In genomic region chr5:65570598-65571226, GRCh38 we compare ENCODE assay signal across 16 cellular contexts. TPM values are rescaled to one million over a fixed set of nuclear protein-coding genes. Genes with fewer than 3 reads are reported as not detected.
DNase-seq lines count a peak whose midpoint lies in the region; ATAC-seq, FAIRE-seq and TF ChIP-seq lines count a peak whose summit lies in the region.
"Had no signal": no experiment of that assay in that cellular context is flagged by ENCODE, and none has a peak within 500 bp of the region (broad histone marks: within the 10 kb centered on the region; RNA-seq: fewer than 3 reads in every experiment).

No MANE protein-coding gene starts in this region.

- 97 to 99% (median 98%) methylated on average over 2 of the region's 2 CpGs for WGBS in small intestine, 3 donors

- H3K27ac ChIP-seq in endothelial cell of umbilical vein (ENCODE audit: insufficient read depth, low read depth, low read length) (no peak overlapping the region), small intestine (ENCODE audit: low read depth in 1 of 2, low read length in 1 of 2) (no peak overlapping the region)

- dilution Hi-C loops in endothelial cell of umbilical vein (cut with MboI; ENCODE audit: extremely low pct_ligation_motif_present, low sequenced_read_pairs) = no loop called here

- H3K4me1 Mint-ChIP-seq in stimulated activated naive CD8-positive, alpha-beta T cell treated with anti-CD3 and anti-CD28 coated beads, Interleukin-15, Interleukin-2, amounts not matched to agents 100 ng/mL and 50 ng/mL, for 24 hours (ENCODE audit: low read depth) = peaks cover 29% of the 10 kb centered on the region

- CTCF ChIA-PET in endothelial cell of umbilical vein (lab: Charles Lee) = no interaction called here

- no peak for TF ChIP-seq CTCF in endothelial cell of umbilical vein (IDR thresholded peaks at IDR 0.05; ENCODE audit: extremely low read depth in 1 of 2, insufficient read depth in 1 of 2, low read depth in 1 of 2, low read length in 2 of 2)

- H3K4me1 ChIP-seq in endothelial cell of umbilical vein (ENCODE audit: control insufficient read depth, extremely low read depth, insufficient read depth, low read length) (no peaks in the 10 kb centered on the region), small intestine (ENCODE audit: control insufficient read depth in 2 of 2, insufficient read depth in 1 of 2, low read depth in 1 of 2, low read length in 1 of 2) (no peaks in the 10 kb centered on the region)
- H3K4me1 ChIP-seq: Caco-2, HAP-1 had no signal

- H3K27ac Mint-ChIP-seq in stimulated activated naive CD8-positive, alpha-beta T cell treated with anti-CD3 and anti-CD28 coated beads, Interleukin-15, Interleukin-2, amounts not matched to agents 100 ng/mL and 50 ng/mL, for 24 hours = peak overlapping the region; percentile 24
- H3K27ac Mint-ChIP-seq: CD4-positive, alpha-beta memory T cell; HFFc6 had no signal

- no peaks in the 10 kb centered on the region for H3K27me3 Mint-ChIP-seq in stimulated activated naive CD8-positive, alpha-beta T cell treated with anti-CD3 and anti-CD28 coated beads, Interleukin-15, Interleukin-2, amounts not matched to agents 100 ng/mL and 50 ng/mL, for 24 hours
- H3K27me3 Mint-ChIP-seq: CD4-positive, alpha-beta memory T cell had no signal

- TF ChIP-seq POLR2A in endothelial cell of umbilical vein (IDR thresholded peaks at IDR 0.05; ENCODE audit: low read depth, low read length) = no peak

- FAIRE-seq in endothelial cell of umbilical vein (lab: Jason Lieb, UNC) = peak; percentile 40
- FAIRE-seq in small intestine (lab: Jason Lieb, UNC) = no peak
- FAIRE-seq: GM12892, H54 had no signal

- H3K9me3 Mint-ChIP-seq in stimulated activated naive CD8-positive, alpha-beta T cell treated with anti-CD3 and anti-CD28 coated beads, Interleukin-15, Interleukin-2, amounts not matched to agents 100 ng/mL and 50 ng/mL, for 24 hours = no peaks in the 10 kb centered on the region
- H3K9me3 Mint-ChIP-seq: CD4-positive, alpha-beta memory T cell; HFFc6 had no signal

- no peaks in the 10 kb centered on the region for H3K27me3 ChIP-seq in endothelial cell of umbilical vein (ENCODE audit: control insufficient read depth in 2 of 2, insufficient read depth in 2 of 2, low read length in 2 of 2)
- H3K27me3 ChIP-seq in small intestine (ENCODE audit: control insufficient read depth in 2 of 2, insufficient read depth in 2 of 2, low read length in 2 of 2) = no peaks in the 10 kb centered on the region

- H3K4me3 ChIP-seq in endothelial cell of umbilical vein (replicated peaks in 1 of 3; ENCODE audit: insufficient read depth in 1 of 3, low read depth in 1 of 3, low read length in 3 of 3) = no peak overlapping the region
- no peak overlapping the region for H3K4me3 ChIP-seq in small intestine (ENCODE audit: low read depth in 1 of 2, low read length in 2 of 2)
- H3K4me3 ChIP-seq: HAP-1 had no signal

- H3K36me3 Mint-ChIP-seq in stimulated activated naive CD8-positive, alpha-beta T cell treated with anti-CD3 and anti-CD28 coated beads, Interleukin-15, Interleukin-2, amounts not matched to agents 100 ng/mL and 50 ng/mL, for 24 hours (ENCODE audit: low read depth) = peaks cover 44% of the 10 kb centered on the region

- H3K79me2 ChIP-seq in endothelial cell of umbilical vein (ENCODE audit: control insufficient read depth, insufficient read depth, low read length) = peaks cover 18% of the 10 kb centered on the region

- no TSS peak for BruUV-seq in endothelial cell of umbilical vein (replicated peaks; lab: Mats Ljungman, UMichigan)

- no peak overlapping the region for H3K9ac ChIP-seq in endothelial cell of umbilical vein (replicated peaks; ENCODE audit: extremely low read depth, insufficient read depth, low read length)

- H2AFZ ChIP-seq in endothelial cell of umbilical vein (ENCODE audit: low read depth, low read length) = no peak overlapping the region

- no peaks in the 10 kb centered on the region for H4K20me1 ChIP-seq in endothelial cell of umbilical vein (replicated peaks; ENCODE audit: control insufficient read depth, extremely low read depth, insufficient read depth, low read length)

- intact Hi-C loops in endothelial cell of umbilical vein (cut with micrococcal nuclease) = no loop called here

- H3K9me3 ChIP-seq in endothelial cell of umbilical vein (replicated peaks; ENCODE audit: control insufficient read depth, insufficient read depth, low read length) = no peaks in the 10 kb centered on the region
- no peaks in the 10 kb centered on the region for H3K9me3 ChIP-seq in small intestine (ENCODE audit: control insufficient read depth, low read depth)
- H3K9me3 ChIP-seq: Caco-2, HAP-1 had no signal

- H3K9me1 ChIP-seq in endothelial cell of umbilical vein (replicated peaks; ENCODE audit: control insufficient read depth, extremely low read depth, insufficient read depth, low read length) = no peaks in the 10 kb centered on the region

- POLR2A ChIA-PET in endothelial cell of umbilical vein (lab: Charles Lee) = no interaction called here

- DNase-seq in stimulated activated naive CD8-positive, alpha-beta T cell treated with anti-CD3 and anti-CD28 coated beads, Interleukin-15, Interleukin-2, amounts not matched to agents 100 U/mL and 50 U/mL, for 24 hours = no peak
- DNase-seq in endothelial cell of umbilical vein (ENCODE audit: low read depth, low spot score) (no peak), small intestine (peak; percentile 5)
- DNase-seq in activated effector memory CD4-positive, alpha-beta T cell treated with Interleukin-2 at 50 U/mL for 16 hours = no peak
- DNase-seq: C1 segment of cervical spinal cord; Caco-2; CD4-positive, alpha-beta memory T cell; DMS153; DND-41; GOT3; HFFc6 had no signal

- ATAC-seq in stimulated activated naive CD8-positive, alpha-beta T cell treated with anti-CD3 and anti-CD28 coated beads, Interleukin-15, Interleukin-2, amounts not matched to agents 100 U/mL and 50 U/mL, for 24 hours = no peak
- ATAC-seq in HG03565 (IDR thresholded peaks at IDR 0.05; ENCODE audit: unreplicated experiment) = no peak

- no peak overlapping the region for H3K4me3 Mint-ChIP-seq in stimulated activated naive CD8-positive, alpha-beta T cell treated with anti-CD3 and anti-CD28 coated beads, Interleukin-15, Interleukin-2, amounts not matched to agents 100 ng/mL and 50 ng/mL, for 24 hours
- H3K4me3 Mint-ChIP-seq: CD4-positive, alpha-beta memory T cell; HFFc6 had no signal

- peaks cover 2 to 6% of the 10 kb centered on the region in 2 experiments for H3K36me3 ChIP-seq in endothelial cell of umbilical vein (ENCODE audit: control insufficient read depth in 2 of 2, extremely low read depth in 1 of 2, insufficient read depth in 2 of 2, low read length in 2 of 2)
- H3K36me3 ChIP-seq in small intestine (ENCODE audit: control insufficient read depth in 2 of 2, insufficient read depth in 2 of 2, low read length in 2 of 2) = peaks cover 3 to 12% of the 10 kb centered on the region in 2 donors

- no peak overlapping the region for H3K4me2 ChIP-seq in endothelial cell of umbilical vein (ENCODE audit: insufficient read depth, low read length)

RNA-seq across cellular contexts. Expression of gene PPWD1, which starts 7.6 kb away (rescaled TPM):
- total RNA-seq in endothelial cell of umbilical vein = 40.9 and 41.9 TPM in 2 replicates
- 3.3 and 4.9 TPM in 2 replicates for polyA plus RNA-seq in endothelial cell of umbilical vein
- polyA plus RNA-seq in endothelial cell of umbilical vein (2011; cell fraction: cytosol; rRNA removed) = 6.5 and 6.8 TPM in 2 replicates
- polyA plus RNA-seq in endothelial cell of umbilical vein (2011; cell fraction: nucleus; rRNA removed) = 49.9 and 67.6 TPM in 2 replicates
- polyA plus RNA-seq in endothelial cell of umbilical vein (2012) = 29.2 and 39.2 TPM in 2 replicates
- polyA minus RNA-seq in endothelial cell of umbilical vein = 13.6 and 13.9 TPM in 2 replicates
- polyA minus RNA-seq in endothelial cell of umbilical vein (2011; cell fraction: cytosol; rRNA and poly(A)+ RNA removed) = 11.5 TPM
- 47.8 and 82.3 TPM in 2 replicates for polyA minus RNA-seq in endothelial cell of umbilical vein (2011; cell fraction: nucleus; rRNA and poly(A)+ RNA removed)
- 10 to 100 TPM; 16.2 to 20.4 (median 16.3) TPM for polyA plus RNA-seq in small intestine

RNA-seq across cellular contexts. Expression of gene CENPK, which starts 7.7 kb away (rescaled TPM):
- total RNA-seq in endothelial cell of umbilical vein = 49.3 and 50.7 TPM in 2 replicates
- polyA plus RNA-seq in endothelial cell of umbilical vein = 4.4 and 8.0 TPM in 2 replicates
- 9.1 and 9.2 TPM in 2 replicates for polyA plus RNA-seq in endothelial cell of umbilical vein (2011; cell fraction: cytosol; rRNA removed)
- polyA plus RNA-seq in endothelial cell of umbilical vein (2011; cell fraction: nucleus; rRNA removed) = 22.8 and 38.9 TPM in 2 replicates
- 16.8 and 23.9 TPM in 2 replicates for polyA plus RNA-seq in endothelial cell of umbilical vein (2012)
- polyA minus RNA-seq in endothelial cell of umbilical vein = 15.0 and 16.0 TPM in 2 replicates
- polyA minus RNA-seq in endothelial cell of umbilical vein (2011; cell fraction: cytosol; rRNA and poly(A)+ RNA removed) = 9.1 TPM
- 42.7 and 86.8 TPM in 2 replicates for polyA minus RNA-seq in endothelial cell of umbilical vein (2011; cell fraction: nucleus; rRNA and poly(A)+ RNA removed)
- polyA plus RNA-seq in small intestine = 10 to 100 TPM in 1 of 3 donors, 1 to 10 TPM in 2; 2.7 to 13.7 (median 2.7) TPM

RNA-seq across cellular contexts. Expression of gene TRIM23, which starts 53.4 kb away (rescaled TPM):
- total RNA-seq in endothelial cell of umbilical vein = 10.0 and 10.6 TPM in 2 replicates
- polyA plus RNA-seq in endothelial cell of umbilical vein = 2.2 and 2.5 TPM in 2 replicates
- polyA plus RNA-seq in endothelial cell of umbilical vein (2011; cell fraction: cytosol; rRNA removed) = 3.0 TPM in 2 replicates
- 8.4 and 8.6 TPM in 2 replicates for polyA plus RNA-seq in endothelial cell of umbilical vein (2011; cell fraction: nucleus; rRNA removed)
- 5.6 and 5.9 TPM in 2 replicates for polyA plus RNA-seq in endothelial cell of umbilical vein (2012)
- polyA minus RNA-seq in endothelial cell of umbilical vein = 19.5 and 28.7 TPM in 2 replicates
- 8.0 TPM for polyA minus RNA-seq in endothelial cell of umbilical vein (2011; cell fraction: cytosol; rRNA and poly(A)+ RNA removed)
- polyA minus RNA-seq in endothelial cell of umbilical vein (2011; cell fraction: nucleus; rRNA and poly(A)+ RNA removed) = 20.6 and 27.8 TPM in 2 replicates
- 1 to 10 TPM; 2.7 to 3.5 (median 3.0) TPM for polyA plus RNA-seq in small intestine

RNA-seq across cellular contexts. Expression of gene SHLD3, which starts 54.1 kb away (rescaled TPM):
- 3.6 TPM in 2 replicates for total RNA-seq in endothelial cell of umbilical vein
- polyA plus RNA-seq in endothelial cell of umbilical vein = 1.1 and 1.7 TPM in 2 replicates
- polyA plus RNA-seq in endothelial cell of umbilical vein (2011; cell fraction: cytosol; rRNA removed) = 3.0 and 3.3 TPM in 2 replicates
- polyA plus RNA-seq in endothelial cell of umbilical vein (2011; cell fraction: nucleus; rRNA removed) = 3.4 and 4.7 TPM in 2 replicates
- 2.1 and 2.3 TPM in 2 replicates for polyA plus RNA-seq in endothelial cell of umbilical vein (2012)
- 1.1 and 3.1 TPM in 2 replicates for polyA minus RNA-seq in endothelial cell of umbilical vein
- 1.6 TPM for polyA minus RNA-seq in endothelial cell of umbilical vein (2011; cell fraction: cytosol; rRNA and poly(A)+ RNA removed)
- polyA minus RNA-seq in endothelial cell of umbilical vein (2011; cell fraction: nucleus; rRNA and poly(A)+ RNA removed) = 5.2 and 7.5 TPM in 2 replicates
- 1 to 10 TPM; 2.7 to 6.3 (median 3.5) TPM for polyA plus RNA-seq in small intestine

RNA-seq across cellular contexts. Expression of gene TRAPPC13, which starts 54.1 kb away (rescaled TPM):
- 16.4 and 24.0 TPM in 2 replicates for total RNA-seq in endothelial cell of umbilical vein
- polyA plus RNA-seq in endothelial cell of umbilical vein (7.7 and 7.9 TPM in 2 replicates), small intestine (10 to 100 TPM; 14.4 to 20.1 (median 17.8) TPM)
- 7.5 and 11.0 TPM in 2 replicates for polyA plus RNA-seq in endothelial cell of umbilical vein (2011; cell fraction: cytosol; rRNA removed)
- polyA plus RNA-seq in endothelial cell of umbilical vein (2011; cell fraction: nucleus; rRNA removed) = 34.2 and 36.8 TPM in 2 replicates
- 15.6 and 21.9 TPM in 2 replicates for polyA plus RNA-seq in endothelial cell of umbilical vein (2012)
- 7.3 and 13.7 TPM in 2 replicates for polyA minus RNA-seq in endothelial cell of umbilical vein
- polyA minus RNA-seq in endothelial cell of umbilical vein (2011; cell fraction: cytosol; rRNA and poly(A)+ RNA removed) = 5.4 TPM
- polyA minus RNA-seq in endothelial cell of umbilical vein (2011; cell fraction: nucleus; rRNA and poly(A)+ RNA removed) = 12.4 and 17.2 TPM in 2 replicates
